Comparison of ENCODE assay signal across 11 cellular contexts in genomic region chr2:96143231-96143847, GRCh38. TPM values are rescaled to one million over a fixed set of nuclear protein-coding genes. Genes with fewer than 3 reads are reported as not detected.
DNase-seq lines count a peak whose midpoint lies in the region; ATAC-seq and TF ChIP-seq lines count a peak whose summit lies in the region.
"Had no signal": no experiment of that assay in that cellular context is flagged by ENCODE, and none has a peak within 500 bp of the region (broad histone marks: within the 10 kb centered on the region; RNA-seq: fewer than 3 reads in every experiment).

No MANE protein-coding gene starts in this region.

- CTCF ChIA-PET in activated B cell treated with CpG ODN at 0.5 μM for 24 hours (lab: Charles Lee) = interaction anchor here (1.0 to 11.0 kb wide), 4 partner anchors 14 to 121 kb away, joined by 3 to 511 read pairs (median 8); no protein-coding TSS in a partner anchor

- no peak for TF ChIP-seq EP300 in suprapubic skin (IDR thresholded peaks at IDR 0.05)

- peaks cover 74% of the 10 kb centered on the region for H3K4me1 Mint-ChIP-seq in activated B cell treated with CpG ODN at 0.5 μM for 24 hours

- H3K9me3 ChIP-seq in suprapubic skin = no peaks in the 10 kb centered on the region

- H3K27ac Mint-ChIP-seq in activated B cell treated with CpG ODN at 0.5 μM for 24 hours = peak overlapping the region; percentile 91
- H3K27ac Mint-ChIP-seq: nephron progenitor cell had no signal

- 73% methylated on average over 8 of the region's 10 CpGs for whole genome bisulfite sequencing in suprapubic skin

- peak overlapping the region; percentile 93 for H3K4me3 Mint-ChIP-seq in activated B cell treated with CpG ODN at 0.5 μM for 24 hours

- H3K4me1 ChIP-seq in suprapubic skin = peaks cover 56% of the 10 kb centered on the region

- no peaks in the 10 kb centered on the region for H3K27me3 Mint-ChIP-seq in activated B cell treated with CpG ODN at 0.5 μM for 24 hours

- intact Hi-C loops in activated B cell treated with CpG ODN at 0.5 μM for 24 hours (cut with micrococcal nuclease) = no loop called here
- intact Hi-C loops in dorsolateral prefrontal cortex (cut with DNase I) = loop anchor here (5.0 to 10.0 kb wide), 3 partner anchors 119 to 361 kb away; partner anchors contain the start of genes CIAO1 (in 1 of the 2), NEURL3 (in 1 of the 2) and TMEM127 (in 1 of the 2)

- no peak for TF ChIP-seq CTCF in activated B cell treated with CpG ODN at 0.5 μM for 24 hours (IDR thresholded peaks at IDR 0.05)
- TF ChIP-seq CTCF in dorsolateral prefrontal cortex (IDR thresholded peaks at IDR 0.05 in 54 of 56, conservative IDR thresholded peaks at IDR 0.05 in 2 of 56; ENCODE audit: low read depth in 1 of 56, partially characterized antibody in 56 of 56) = no peak
- TF ChIP-seq CTCF in suprapubic skin (IDR thresholded peaks at IDR 0.05) = no peak

- H3K4me3 ChIP-seq in dorsolateral prefrontal cortex (peak overlapping the region in 40 of 59 donors; percentile 7 to 77 (median 65)), suprapubic skin (peak overlapping the region; percentile 69)
- H3K4me3 ChIP-seq: SK-N-MC had no signal

- no peaks in the 10 kb centered on the region for H3K36me3 ChIP-seq in suprapubic skin

- ATAC-seq in activated B cell treated with CpG ODN at 0.5 μM for 24 hours (ENCODE audit: low read depth) = no peak

- DNase-seq in activated effector memory CD4-positive, alpha-beta T cell treated with anti-CD3 and anti-CD28 coated beads, Interleukin-2, amount 50 U/mL, for 16 hours = peak; percentile 77
- no peak for DNase-seq in activated effector memory CD4-positive, alpha-beta T cell treated with Interleukin-2 at 50 U/mL for 16 hours
- DNase-seq in activated B cell treated with CpG ODN at 0.5 μM for 24 hours = peak; percentile 28
- DNase-seq in dorsolateral prefrontal cortex = peak in 1 of 10 donors; percentile 35
- peak in 1 of 2 donors; percentile 44 for DNase-seq in suprapubic skin (ENCODE audit: low spot score in 2 of 2)
- DNase-seq in GOT3 (lab: John Stamatoyannopoulos, UW) = no peak
- no peak for DNase-seq in hypothalamus (lab: John Stamatoyannopoulos, UW)
- no peak for DNase-seq in NAMALWA (ENCODE audit: low spot score)
- DNase-seq: ACHN, nephron progenitor cell had no signal

- TF ChIP-seq POLR2A in suprapubic skin (IDR thresholded peaks at IDR 0.05) = no peak

- no peaks in the 10 kb centered on the region for H3K9me3 Mint-ChIP-seq in activated B cell treated with CpG ODN at 0.5 μM for 24 hours
- H3K9me3 Mint-ChIP-seq: nephron progenitor cell had no signal

- POLR2A ChIA-PET in activated B cell treated with CpG ODN at 0.5 μM for 24 hours (lab: Charles Lee) = interaction anchor here (1.0 to 14.1 kb wide), 5 partner anchors 9 to 72 kb away, joined by 4 to 534 read pairs (median 14); partner anchors contain the start of gene STARD7

- H3K27me3 ChIP-seq in dorsolateral prefrontal cortex = no peaks in the 10 kb centered on the region
- no peaks in the 10 kb centered on the region for H3K27me3 ChIP-seq in suprapubic skin

- H3K27ac ChIP-seq in dorsolateral prefrontal cortex = peak overlapping the region in 26 of 59 donors; percentile 5 to 78 (median 50)
- H3K27ac ChIP-seq in suprapubic skin = no peak overlapping the region
- H3K27ac ChIP-seq: SK-N-MC had no signal

- H3K36me3 Mint-ChIP-seq in activated B cell treated with CpG ODN at 0.5 μM for 24 hours (ENCODE audit: low read depth) = peaks cover 29% of the 10 kb centered on the region

RNA-seq across cellular contexts. Expression of gene DUSP2, which starts 1.9 kb away (rescaled TPM):
- total RNA-seq in activated B cell treated with CpG ODN at 0.5 μM for 24 hours (118 and 122 TPM in 2 replicates), dorsolateral prefrontal cortex (100 to 1,000 TPM in 1 of 120 experiments, 10 to 100 TPM in 20, 1 to 10 TPM in 99; 2.9 to 109 (median 7.5) TPM), suprapubic skin (100 to 1,000 TPM in 1 of 4 donors, 10 to 100 TPM in 3; 26.0 to 124 (median 74.1) TPM)

RNA-seq across cellular contexts. Expression of gene ASTL, which starts 5.0 kb away (rescaled TPM):
- total RNA-seq in activated B cell treated with CpG ODN at 0.5 μM for 24 hours (1.0 and 1.6 TPM in 2 replicates), dorsolateral prefrontal cortex (1 to 10 TPM in 19 of 120 experiments, under 1 TPM in 42, not detected in 59; 0.29 to 7.9 (median 0.86) TPM), suprapubic skin (1 to 10 TPM in 1 of 4 donors, under 1 TPM in 1, not detected in 2; 0.87 to 1.7 TPM)

RNA-seq across cellular contexts. Expression of gene ADRA2B, which starts 27.0 kb away (rescaled TPM):
- total RNA-seq in activated B cell treated with CpG ODN at 0.5 μM for 24 hours = 0.11 and 0.37 TPM in 2 replicates
- 1 to 10 TPM in 33 of 120 experiments, under 1 TPM in 85, not detected in 2; 0.14 to 4.8 (median 0.60) TPM for total RNA-seq in dorsolateral prefrontal cortex
- 1 to 10 TPM in 2 of 4 donors, under 1 TPM in 2; 0.93 to 3.6 (median 1.2) TPM for total RNA-seq in suprapubic skin

Comparison
In these comparisons a context has a peak if more than half of its experiments do, and no peak if none do; other contexts are left out.
1. DNase-seq: peak in activated effector memory CD4-positive, alpha-beta T cell treated with anti-CD3 and anti-CD28 coated beads, Interleukin-2, amount 50 U/mL, for 16 hours (single experiment) and activated B cell treated with CpG ODN at 0.5 μM for 24 hours (single experiment); none in activated effector memory CD4-positive, alpha-beta T cell treated with Interleukin-2 at 50 U/mL for 16 hours (single experiment), GOT3 (single experiment), hypothalamus (0 of 51) and NAMALWA (single experiment).